18 cellular contexts compared by ENCODE assay signal in the genomic region with DNA sequence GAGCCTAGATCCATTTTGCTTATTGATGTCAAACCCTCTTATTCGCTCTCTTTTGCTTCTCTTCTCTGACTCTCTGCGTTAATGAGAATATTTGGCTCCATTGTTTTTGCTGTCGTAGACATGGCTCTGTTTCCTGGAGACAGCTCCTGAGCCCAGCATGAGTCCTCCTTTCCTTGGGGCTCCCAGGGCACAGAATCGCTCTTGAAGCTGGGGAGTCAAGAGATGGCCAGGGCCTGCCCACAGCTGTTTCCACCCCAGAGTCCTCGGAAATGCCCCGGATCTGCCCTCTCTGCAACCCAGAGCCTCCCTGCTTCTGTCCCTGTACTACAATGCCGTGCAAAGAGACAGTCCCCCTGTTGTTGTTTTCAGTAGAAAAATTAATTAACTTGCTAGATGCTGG.
DNase-seq lines count a peak whose midpoint lies in the region; ATAC-seq, FAIRE-seq and TF ChIP-seq lines count a peak whose summit lies in the region.
"Had no signal": no experiment of that assay in that cellular context is flagged by ENCODE, and none has a peak within 500 bp of the region (broad histone marks: within the 10 kb centered on the region; RNA-seq: fewer than 3 reads in every experiment).

No MANE protein-coding gene starts in this region.

- intact Hi-C loops in activated CD4-positive, alpha-beta T cell treated with anti-CD3 and anti-CD28 coated beads, Interleukin-2, amount 10 ng/mL, durations not matched to agents 24 days and 14 days (cut with micrococcal nuclease): no loop called here

- 88% methylated on average over 7 of the region's 7 CpGs; no CpG with 5 or more reads in 1 of the 2 experiments for WGBS in H1 (ENCODE audit: extremely low coverage in 1 of 2, insufficient coverage in 1 of 2, insufficient read length in 1 of 2, insufficient replicate concordance in 2 of 2, low coverage in 1 of 2, low lambda C conversion rate in 2 of 2, missing lambda C conversion rate in 1 of 2), 2 experiments

- no peak for TF ChIP-seq RAD21 in H1 (IDR thresholded peaks at IDR 0.05 in 1 of 2, conservative IDR thresholded peaks at IDR 0.05 in 1 of 2; ENCODE audit: low read depth in 2 of 2, low read length in 2 of 2)

- TF ChIP-seq POLR2A in H1 (IDR thresholded peaks at IDR 0.05; ENCODE audit: control extremely low read depth in 1 of 2, low read depth in 2 of 2, low read length in 2 of 2): no peak

- no peak overlapping the region for H4K91ac ChIP-seq in H1 (replicated peaks; ENCODE audit: insufficient read length, low read length)

- H3K27ac ChIP-seq in H1 (ENCODE audit: low read depth, low read length) (no peak overlapping the region), neural progenitor cell (no peak overlapping the region)
- H3K27ac ChIP-seq: 22Rv1 had no signal

- H2AFZ ChIP-seq in H1 (ENCODE audit: low read length): no peak overlapping the region
- H2AFZ ChIP-seq in neural progenitor cell (replicated peaks): no peak overlapping the region

- H3K4me1 ChIP-seq in H1 (replicated peaks in 1 of 4; ENCODE audit: control insufficient read depth in 3 of 4, insufficient read depth in 4 of 4, low read length in 3 of 4) (no peaks in the 10 kb centered on the region), neural progenitor cell (peaks cover 7% of the 10 kb centered on the region)

- no peak overlapping the region for H4K5ac ChIP-seq in H1 (ENCODE audit: insufficient read length, low read depth, low read length)

- H4K20me1 ChIP-seq in H1 (replicated peaks in 1 of 2; ENCODE audit: control insufficient read depth in 1 of 2, insufficient read depth in 2 of 2, low read length in 2 of 2) (no peaks in the 10 kb centered on the region), neural progenitor cell (ENCODE audit: low read depth) (no peaks in the 10 kb centered on the region)

- H3K4me3 Mint-ChIP-seq in activated CD4-positive, alpha-beta T cell treated with anti-CD3 and anti-CD28 coated beads, Interleukin-2, amount 10 ng/mL, durations not matched to agents 24 days and 14 days: no peak overlapping the region
- no peak overlapping the region for H3K4me3 Mint-ChIP-seq in neural progenitor cell
- no peak overlapping the region for H3K4me3 Mint-ChIP-seq in activated T-cell treated with anti-CD3 and anti-CD28 coated beads, Interleukin-2, amount 50 U/mL, for 4 hours
- H3K4me3 Mint-ChIP-seq: CD14-positive monocyte; CD8-positive, alpha-beta T cell; IgD-negative memory B cell had no signal

- no peaks in the 10 kb centered on the region for H3K79me1 ChIP-seq in H1 (ENCODE audit: low read depth, low read length)

- H2BK15ac ChIP-seq in H1 (ENCODE audit: low read length): no peak overlapping the region

- H3K18ac ChIP-seq in H1 (ENCODE audit: extremely low read depth, low read length): no peak overlapping the region

- H3K9me3 ChIP-seq in H1 (ENCODE audit: insufficient read depth in 2 of 2, low read depth in 1 of 2, low read length in 1 of 2) (peaks cover 1 to 4% of the 10 kb centered on the region in 2 experiments; a peak in 2 of 4 replicates), neural progenitor cell (ENCODE audit: low read depth) (peaks cover 5% of the 10 kb centered on the region)

- H3K27me3 ChIP-seq in H1 (replicated peaks in 1 of 4; ENCODE audit: control insufficient read depth in 3 of 4, extremely low read depth in 1 of 4, insufficient read depth in 3 of 4, low read length in 3 of 4) (no peaks in the 10 kb centered on the region), neural progenitor cell (no peaks in the 10 kb centered on the region)

- no peaks in the 10 kb centered on the region for H3F3A ChIP-seq in neural progenitor cell (ENCODE audit: low read depth)

- H3K4me2 ChIP-seq in H1 (ENCODE audit: insufficient read depth in 1 of 2, low read depth in 2 of 2, low read length in 2 of 2) (no peak overlapping the region), neural progenitor cell (no peak overlapping the region)

- H3K4me1 Mint-ChIP-seq in activated CD4-positive, alpha-beta T cell treated with anti-CD3 and anti-CD28 coated beads, Interleukin-2, amount 10 ng/mL, durations not matched to agents 24 days and 14 days: no peaks in the 10 kb centered on the region
- peaks cover 9% of the 10 kb centered on the region for H3K4me1 Mint-ChIP-seq in neural progenitor cell
- no peaks in the 10 kb centered on the region for H3K4me1 Mint-ChIP-seq in activated T-cell treated with anti-CD3 and anti-CD28 coated beads, Interleukin-2, amount 50 U/mL, for 4 hours (ENCODE audit: low read depth)
- H3K4me1 Mint-ChIP-seq: CD14-positive monocyte, IgD-negative memory B cell had no signal

- no peak overlapping the region for H3K14ac ChIP-seq in H1 (ENCODE audit: insufficient read length)

- H3K27me3 Mint-ChIP-seq in activated CD4-positive, alpha-beta T cell treated with anti-CD3 and anti-CD28 coated beads, Interleukin-2, amount 10 ng/mL, durations not matched to agents 24 days and 14 days: no peaks in the 10 kb centered on the region
- peaks cover 4% of the 10 kb centered on the region for H3K27me3 Mint-ChIP-seq in neural progenitor cell (ENCODE audit: insufficient read depth, low read depth)
- peaks cover 3% of the 10 kb centered on the region for H3K27me3 Mint-ChIP-seq in activated T-cell treated with anti-CD3 and anti-CD28 coated beads, Interleukin-2, amount 50 U/mL, for 4 hours (ENCODE audit: low read depth)
- H3K27me3 Mint-ChIP-seq: IgD-negative memory B cell had no signal

- H2AK5ac ChIP-seq in H1 (ENCODE audit: low read depth, low read length): no peak overlapping the region

- H3K79me2 ChIP-seq in H1 (ENCODE audit: control insufficient read depth in 1 of 2, insufficient read depth in 2 of 2, low read length in 2 of 2) (no peaks in the 10 kb centered on the region), neural progenitor cell (ENCODE audit: low read depth) (no peaks in the 10 kb centered on the region)

- no peaks in the 10 kb centered on the region for H3K36me3 Mint-ChIP-seq in activated CD4-positive, alpha-beta T cell treated with anti-CD3 and anti-CD28 coated beads, Interleukin-2, amount 10 ng/mL, durations not matched to agents 24 days and 14 days (ENCODE audit: low read depth)
- H3K36me3 Mint-ChIP-seq in neural progenitor cell: peaks cover 35% of the 10 kb centered on the region
- peaks cover 3% of the 10 kb centered on the region for H3K36me3 Mint-ChIP-seq in activated T-cell treated with anti-CD3 and anti-CD28 coated beads, Interleukin-2, amount 50 U/mL, for 4 hours (ENCODE audit: insufficient read depth)
- H3K36me3 Mint-ChIP-seq: CD14-positive monocyte; CD8-positive, alpha-beta T cell had no signal

- H2BK120ac ChIP-seq in H1 (replicated peaks; ENCODE audit: low read depth, low read length): no peak overlapping the region

- H3K23me2 ChIP-seq in H1 (ENCODE audit: low read depth, low read length): no peaks in the 10 kb centered on the region

- no peak overlapping the region for H2BK20ac ChIP-seq in H1 (ENCODE audit: low read length)

- no peak for FAIRE-seq in H1 (lab: Jason Lieb, UNC)
- FAIRE-seq: D721Med, GM19239 had no signal

- no peak overlapping the region for H2BK12ac ChIP-seq in H1 (ENCODE audit: low read depth, low read length)

- peaks cover 13% of the 10 kb centered on the region for H3K9me3 Mint-ChIP-seq in activated CD4-positive, alpha-beta T cell treated with anti-CD3 and anti-CD28 coated beads, Interleukin-2, amount 10 ng/mL, durations not matched to agents 24 days and 14 days
- peaks cover 20% of the 10 kb centered on the region for H3K9me3 Mint-ChIP-seq in neural progenitor cell
- peaks cover 14% of the 10 kb centered on the region for H3K9me3 Mint-ChIP-seq in activated T-cell treated with anti-CD3 and anti-CD28 coated beads, Interleukin-2, amount 50 U/mL, for 4 hours

- H3K4me3 ChIP-seq in H1 (ENCODE audit: extremely low read depth in 1 of 4, insufficient read depth in 2 of 4, low read depth in 3 of 4, low read length in 4 of 4) (no peak overlapping the region), neural progenitor cell (no peak overlapping the region)

- no peaks in the 10 kb centered on the region; a peak in 1 of 8 replicates for H3K36me3 ChIP-seq in H1 (ENCODE audit: control insufficient read depth in 2 of 4, insufficient read depth in 4 of 4, low read length in 3 of 4)
- H3K36me3 ChIP-seq in neural progenitor cell: no peaks in the 10 kb centered on the region

- H4K8ac ChIP-seq in H1 (ENCODE audit: extremely low read depth, insufficient read depth, low read length): peak overlapping the region; percentile 43; the same call in 1 of the 2 replicates

- no peak for TF ChIP-seq EP300 in H1 (IDR thresholded peaks at IDR 0.05; ENCODE audit: borderline replicate concordance in 1 of 2, low read depth in 2 of 2, low read length in 2 of 2)

- no peak overlapping the region for H3K4ac ChIP-seq in H1 (replicated peaks; ENCODE audit: insufficient read length, low read depth, low read length)

- peak overlapping the region; percentile 0 for H3K27ac Mint-ChIP-seq in activated CD4-positive, alpha-beta T cell treated with anti-CD3 and anti-CD28 coated beads, Interleukin-2, amount 10 ng/mL, durations not matched to agents 24 days and 14 days
- H3K27ac Mint-ChIP-seq in neural progenitor cell: peak overlapping the region; percentile 23
- H3K27ac Mint-ChIP-seq: CD14-positive monocyte; CD8-positive, alpha-beta T cell; IgD-negative memory B cell had no signal

- TF ChIP-seq CTCF in H1 (IDR thresholded peaks at IDR 0.05; ENCODE audit: control extremely low read depth in 1 of 3, insufficient read depth in 1 of 3, low read depth in 1 of 3, low read length in 3 of 3) (no peak), neural progenitor cell (IDR thresholded peaks at IDR 0.05) (no peak)

- CTCF ChIA-PET in H1 (lab: Charles Lee; ENCODE audit: partially characterized antibody): interaction anchor here (1.0 to 1.3 kb wide), 3 partner anchors 12 to 121 kb away, joined by 3 read pairs; no protein-coding TSS in a partner anchor

- POLR2A ChIA-PET in H1 (lab: Charles Lee; ENCODE audit: partially characterized antibody): no interaction called here

- no peak overlapping the region for H3K56ac ChIP-seq in H1 (replicated peaks; ENCODE audit: insufficient read length, low read depth, low read length)

- H3K9ac ChIP-seq in H1 (replicated peaks in 1 of 4; ENCODE audit: extremely low read depth in 1 of 4, low read depth in 3 of 4, low read length in 3 of 4) (no peak overlapping the region), neural progenitor cell (no peak overlapping the region)

- no peak for ATAC-seq in activated T-cell treated with anti-CD3 and anti-CD28 coated beads, Interleukin-2, amount 50 U/mL, for 4 hours
- ATAC-seq in HG02884 (IDR thresholded peaks at IDR 0.05; ENCODE audit: unreplicated experiment): no peak
- ATAC-seq: CD8-positive, alpha-beta T cell; HCT116 had no signal

- DNase-seq in activated CD4-positive, alpha-beta T cell treated with anti-CD3 and anti-CD28 coated beads, Interleukin-2, amount 10 ng/mL, durations not matched to agents 24 days and 14 days: no peak
- no peak for DNase-seq in activated CD4-positive, alpha-beta T cell treated with anti-CD3 and anti-CD28 coated beads for 1 hour
- DNase-seq in H1 (ENCODE audit: low read depth in 1 of 2, low spot score in 2 of 2): no peak
- DNase-seq in neural progenitor cell (ENCODE audit: low spot score): no peak
- DNase-seq in activated T-cell treated with anti-CD3 and anti-CD28 coated beads, Interleukin-2, amount 50 U/mL, for 4 hours: no peak
- DNase-seq in inferior parietal cortex (ENCODE audit: extremely low spot score): no peak
- DNase-seq in nucleus accumbens (lab: John Stamatoyannopoulos, UW): no peak
- DNase-seq: CD8-positive, alpha-beta T cell; COR-L47; DND-41; GF-D8 had no signal

- H3K23ac ChIP-seq in H1 (ENCODE audit: insufficient read length): no peak overlapping the region

- H2BK5ac ChIP-seq in H1 (ENCODE audit: low read depth, low read length): no peak overlapping the region
